18 cellular contexts compared by ENCODE assay signal in the genomic region with DNA sequence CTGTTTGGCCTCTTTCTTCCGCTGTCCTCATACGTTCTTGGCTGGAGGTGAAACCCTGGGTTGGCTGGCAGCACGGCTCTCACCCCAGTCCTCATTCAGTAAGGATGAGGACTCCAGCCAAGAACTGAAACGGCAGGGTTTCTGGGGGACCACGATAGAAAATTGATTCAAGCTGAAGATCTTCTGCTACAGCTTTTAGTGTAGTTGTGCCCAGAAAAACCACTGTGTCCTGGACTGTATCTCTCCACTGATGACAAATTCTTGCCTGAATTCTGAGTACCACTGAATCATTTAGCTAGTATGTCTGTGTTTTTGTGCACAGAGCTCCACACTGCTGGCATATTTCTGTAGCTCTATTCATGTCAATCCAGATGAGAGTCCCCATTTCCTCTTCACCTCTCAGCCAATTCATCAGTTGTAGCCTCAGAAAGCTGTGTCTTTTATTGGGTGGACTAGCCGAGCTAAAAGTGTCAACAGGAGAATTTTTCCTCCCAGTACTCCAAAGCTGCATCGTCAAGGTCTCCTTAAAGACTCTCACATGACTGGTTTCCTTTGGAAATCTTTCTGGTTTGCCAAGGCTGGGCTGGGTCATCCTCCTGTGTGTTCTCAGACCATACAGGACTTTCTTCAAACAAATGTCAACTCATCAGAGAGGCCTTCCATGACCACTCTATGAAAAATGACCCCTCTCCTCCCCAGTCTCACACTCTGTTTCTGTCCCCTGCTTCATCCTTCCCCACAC.
DNase-seq lines count a peak whose midpoint lies in the region; ATAC-seq, FAIRE-seq and TF ChIP-seq lines count a peak whose summit lies in the region.
"Had no signal": no experiment of that assay in that cellular context is flagged by ENCODE, and none has a peak within 500 bp of the region (broad histone marks: within the 10 kb centered on the region; RNA-seq: fewer than 3 reads in every experiment).

No MANE protein-coding gene starts in this region.

- H3K9me3 ChIP-seq in H1 (ENCODE audit: insufficient read depth in 2 of 2, low read depth in 1 of 2, low read length in 1 of 2): no peaks in the 10 kb centered on the region
- peaks cover 3% of the 10 kb centered on the region for H3K9me3 ChIP-seq in mesenchymal stem cell (ENCODE audit: control insufficient read depth, low read length)
- no peaks in the 10 kb centered on the region for H3K9me3 ChIP-seq in PC-3 (ENCODE audit: low read length)

- H3K79me2 ChIP-seq in H1 (ENCODE audit: control insufficient read depth in 1 of 2, insufficient read depth in 2 of 2, low read length in 2 of 2): no peaks in the 10 kb centered on the region
- no peaks in the 10 kb centered on the region for H3K79me2 ChIP-seq in PC-3 (ENCODE audit: low read length)

- H2BK120ac ChIP-seq in H1 (replicated peaks; ENCODE audit: low read depth, low read length): no peak overlapping the region
- H2BK120ac ChIP-seq in mesenchymal stem cell (ENCODE audit: low read depth, low read length): no peak overlapping the region

- no peaks in the 10 kb centered on the region for H3F3A ChIP-seq in PC-3 (ENCODE audit: low read length, unreplicated experiment)

- peak; percentile 76 for DNase-seq in AG08395 (ENCODE audit: low spot score)
- no peak for DNase-seq in H1 (ENCODE audit: low read depth in 1 of 2, low spot score in 2 of 2)
- peak; percentile 37 for DNase-seq in mesenchymal stem cell
- DNase-seq in PC-3: no peak
- no peak for DNase-seq in NCI-H1417 treated with DMSO at 0.1 percent for 48 hours (lab: John Stamatoyannopoulos, UW)
- DNase-seq in posterior cingulate gyrus: no peak
- no peak for DNase-seq in GM19238 (ENCODE audit: insufficient read length, low spot score)
- DNase-seq: activated naive CD8-positive, alpha-beta T cell treated with anti-CD3 and anti-CD28 coated beads for 36 hours; activated T-cell treated with anti-CD3 and anti-CD28 coated beads, Interleukin-2, amount 50 U/mL, for 24 hours; CD4-positive, CD25-positive, alpha-beta regulatory T cell; DMS79; NCI-H1436; NCI-H2171 treated with DMSO at 0.1 percent for 48 hours; RPMI8226; stimulated activated naive CD8-positive, alpha-beta T cell treated with anti-CD3 and anti-CD28 coated beads, Interleukin-15, Interleukin-2, amounts not matched to agents 100 U/mL and 50 U/mL, for 24 hours had no signal

- H4K8ac ChIP-seq in H1 (ENCODE audit: extremely low read depth, insufficient read depth, low read length) (no peak overlapping the region), mesenchymal stem cell (ENCODE audit: low read length) (peak overlapping the region; percentile 12)

- CTCF ChIA-PET in H1 (lab: Charles Lee; ENCODE audit: partially characterized antibody) (interaction anchor here (0.6 to 2.5 kb wide), 13 partner anchors 10 to 473 kb away, joined by 3 to 18 read pairs (median 4); no protein-coding TSS in a partner anchor), PC-3 (lab: Charles Lee) (interaction anchor here (0.7 kb wide), 1 partner anchor 255 kb away, joined by 4 read pairs; no protein-coding TSS in a partner anchor)

- H3K23ac ChIP-seq in H1 (ENCODE audit: insufficient read length): no peak overlapping the region
- H3K23ac ChIP-seq in mesenchymal stem cell (ENCODE audit: low read length in 2 of 2): no peak overlapping the region

- BruUV-seq in PC-3 (replicated peaks; lab: Mats Ljungman, UMichigan): no TSS peak

- H3K79me1 ChIP-seq in H1 (ENCODE audit: low read depth, low read length) (no peaks in the 10 kb centered on the region), mesenchymal stem cell (replicated peaks; ENCODE audit: low read length, poor library complexity, severe bottlenecking) (no peaks in the 10 kb centered on the region)

- H2AFZ ChIP-seq in H1 (ENCODE audit: low read length) (no peak overlapping the region), mesenchymal stem cell (ENCODE audit: low read depth, low read length) (no peak overlapping the region), PC-3 (ENCODE audit: low read length) (no peak overlapping the region)

- FAIRE-seq in H1 (lab: Jason Lieb, UNC): no peak
- FAIRE-seq: A204.1, urothelium cell line had no signal

- no peak overlapping the region for H3K4ac ChIP-seq in H1 (replicated peaks; ENCODE audit: insufficient read length, low read depth, low read length)
- H3K4ac ChIP-seq in mesenchymal stem cell (ENCODE audit: low read depth in 1 of 2, low read length in 2 of 2): peak overlapping the region in 1 of 2 experiments; percentile 26

- peak; percentile 80 for ATAC-seq in SK-N-SH treated with all-trans-retinoic acid at 6 μM for 48 hours
- ATAC-seq in PC-3: no peak
- ATAC-seq: stimulated activated naive CD8-positive, alpha-beta T cell treated with anti-CD3 and anti-CD28 coated beads, Interleukin-15, Interleukin-2, amounts not matched to agents 100 U/mL and 50 U/mL, for 24 hours had no signal

- H3K4me3 ChIP-seq in H1 (ENCODE audit: extremely low read depth in 1 of 4, insufficient read depth in 2 of 4, low read depth in 3 of 4, low read length in 4 of 4) (no peak overlapping the region), mesenchymal stem cell (ENCODE audit: insufficient read depth in 1 of 2, low read depth in 1 of 2, low read length in 2 of 2) (peak overlapping the region in 1 of 2 experiments; percentile 16), PC-3 (ENCODE audit: low read length) (no peak overlapping the region)

- no peak overlapping the region for H3K56ac ChIP-seq in H1 (replicated peaks; ENCODE audit: insufficient read length, low read depth, low read length)

- TF ChIP-seq CTCF in H1 (IDR thresholded peaks at IDR 0.05; ENCODE audit: control extremely low read depth in 1 of 3, insufficient read depth in 1 of 3, low read depth in 1 of 3, low read length in 3 of 3) (no peak), PC-3 (conservative IDR thresholded peaks at IDR 0.05; ENCODE audit: low read depth, low read length) (no peak)

- no peak overlapping the region; the same call in 1 of the 2 replicates for H3K18ac ChIP-seq in H1 (ENCODE audit: extremely low read depth, low read length)
- H3K18ac ChIP-seq in mesenchymal stem cell (ENCODE audit: low read depth in 1 of 2, low read length in 2 of 2): peak overlapping the region; percentile 30 to 70

- TF ChIP-seq RAD21 in H1 (IDR thresholded peaks at IDR 0.05 in 1 of 2, conservative IDR thresholded peaks at IDR 0.05 in 1 of 2; ENCODE audit: low read depth in 2 of 2, low read length in 2 of 2): no peak

- H3K14ac ChIP-seq in H1 (ENCODE audit: insufficient read length): no peak overlapping the region
- peak overlapping the region in 1 of 2 experiments; percentile 29 for H3K14ac ChIP-seq in mesenchymal stem cell (ENCODE audit: low read length in 2 of 2)

- no peak overlapping the region for H4K91ac ChIP-seq in H1 (replicated peaks; ENCODE audit: insufficient read length, low read length)
- no peak overlapping the region for H4K91ac ChIP-seq in mesenchymal stem cell (ENCODE audit: low read length)

- H4K20me1 ChIP-seq in H1 (replicated peaks in 1 of 2; ENCODE audit: control insufficient read depth in 1 of 2, insufficient read depth in 2 of 2, low read length in 2 of 2) (no peaks in the 10 kb centered on the region), PC-3 (ENCODE audit: low read length) (no peaks in the 10 kb centered on the region)

- POLR2A ChIA-PET in H1 (lab: Charles Lee; ENCODE audit: partially characterized antibody): interaction anchor here (0.8 to 1.3 kb wide), 2 partner anchors 11 to 21 kb away, joined by 4 to 7 read pairs; no protein-coding TSS in a partner anchor
- POLR2A ChIA-PET in PC-3 (lab: Charles Lee; ENCODE audit: unreplicated experiment): interaction anchor here (0.7 kb wide), 1 partner anchor 267 kb away, joined by 6 read pairs; no protein-coding TSS in a partner anchor

- H3K27ac ChIP-seq in H1 (ENCODE audit: low read depth, low read length) (no peak overlapping the region), mesenchymal stem cell (ENCODE audit: low read length, poor library complexity, severe bottlenecking) (no peak overlapping the region), PC-3 (ENCODE audit: low read length) (no peak overlapping the region)

- intact Hi-C loops in PC-3 (cut with micrococcal nuclease) (no loop called here), posterior cingulate gyrus (cut with DNase I) (no loop called here)

- TF ChIP-seq POLR2A in H1 (IDR thresholded peaks at IDR 0.05; ENCODE audit: control extremely low read depth in 1 of 2, low read depth in 2 of 2, low read length in 2 of 2): no peak

- H2BK15ac ChIP-seq in H1 (ENCODE audit: low read length) (peak overlapping the region; percentile 24; the same call in 1 of the 2 replicates), mesenchymal stem cell (ENCODE audit: low read depth, poor library complexity, severe bottlenecking) (no peak overlapping the region)

- WGBS in H1 (ENCODE audit: extremely low coverage in 1 of 2, insufficient coverage in 1 of 2, insufficient read length in 1 of 2, insufficient replicate concordance in 2 of 2, low coverage in 1 of 2, low lambda C conversion rate in 2 of 2, missing lambda C conversion rate in 1 of 2), 2 experiments: 87% methylated on average over 7 of the region's 7 CpGs; no CpG with 5 or more reads in 1 of the 2 experiments
- WGBS in mesenchymal stem cell: 76% methylated on average over 7 of the region's 7 CpGs

- H2BK5ac ChIP-seq in H1 (ENCODE audit: low read depth, low read length) (no peak overlapping the region), mesenchymal stem cell (ENCODE audit: low read depth, low read length, poor library complexity, severe bottlenecking) (no peak overlapping the region)

- H3K36me3 ChIP-seq in H1 (ENCODE audit: control insufficient read depth in 2 of 4, insufficient read depth in 4 of 4, low read length in 3 of 4) (peaks cover 0 to 12% (median under 1%) of the 10 kb centered on the region in 4 experiments; a peak in 2 of 8 replicates), mesenchymal stem cell (ENCODE audit: control insufficient read depth in 1 of 2, insufficient read depth in 2 of 2, low read depth in 1 of 2, low read length in 2 of 2) (peaks cover 0 to 9% of the 10 kb centered on the region in 2 experiments), PC-3 (ENCODE audit: low read depth, low read length) (peaks cover 10% of the 10 kb centered on the region)

- H2BK20ac ChIP-seq in H1 (ENCODE audit: low read length): peak overlapping the region; percentile 87

- H3K27me3 ChIP-seq in H1 (replicated peaks in 1 of 4; ENCODE audit: control insufficient read depth in 3 of 4, extremely low read depth in 1 of 4, insufficient read depth in 3 of 4, low read length in 3 of 4) (no peaks in the 10 kb centered on the region), mesenchymal stem cell (ENCODE audit: control insufficient read depth in 1 of 2, insufficient read depth in 1 of 2, low read length in 2 of 2) (no peaks in the 10 kb centered on the region), PC-3 (ENCODE audit: low read length) (no peaks in the 10 kb centered on the region)

- H3K4me1 ChIP-seq in H1 (replicated peaks in 1 of 4; ENCODE audit: control insufficient read depth in 3 of 4, insufficient read depth in 4 of 4, low read length in 3 of 4) (peaks cover 4 to 25% (median 21%) of the 10 kb centered on the region in 4 experiments; a peak in 5 of 7 replicates), mesenchymal stem cell (ENCODE audit: control insufficient read depth, insufficient read depth, low read depth, low read length) (peaks cover 4% of the 10 kb centered on the region), PC-3 (ENCODE audit: insufficient read depth, low read length) (no peaks in the 10 kb centered on the region)

- peak overlapping the region; percentile 80; the same call in 1 of the 2 replicates for H2AK5ac ChIP-seq in H1 (ENCODE audit: low read depth, low read length)
- no peak overlapping the region for H2AK5ac ChIP-seq in mesenchymal stem cell (ENCODE audit: low read length, severe bottlenecking)

- no peak for TF ChIP-seq EP300 in H1 (IDR thresholded peaks at IDR 0.05; ENCODE audit: borderline replicate concordance in 1 of 2, low read depth in 2 of 2, low read length in 2 of 2)

- H2BK12ac ChIP-seq in H1 (ENCODE audit: low read depth, low read length) (no peak overlapping the region), mesenchymal stem cell (ENCODE audit: low read length in 2 of 2) (no peak overlapping the region)

- H3K23me2 ChIP-seq in H1 (ENCODE audit: low read depth, low read length): no peaks in the 10 kb centered on the region

- H3K9ac ChIP-seq in H1 (replicated peaks in 1 of 4; ENCODE audit: extremely low read depth in 1 of 4, low read depth in 3 of 4, low read length in 3 of 4) (no peak overlapping the region), mesenchymal stem cell (ENCODE audit: low read length) (peak overlapping the region; percentile 63), PC-3 (ENCODE audit: low read length) (no peak overlapping the region)

- H3K9me2 ChIP-seq in PC-3 (replicated peaks; ENCODE audit: low read length): no peaks in the 10 kb centered on the region

- no peak overlapping the region for H4K5ac ChIP-seq in H1 (ENCODE audit: insufficient read length, low read depth, low read length)

- H3K4me2 ChIP-seq in H1 (ENCODE audit: insufficient read depth in 1 of 2, low read depth in 2 of 2, low read length in 2 of 2): no peak overlapping the region
- no peak overlapping the region for H3K4me2 ChIP-seq in mesenchymal stem cell (ENCODE audit: low read length, poor library complexity, severe bottlenecking)
- no peak overlapping the region for H3K4me2 ChIP-seq in PC-3 (ENCODE audit: low read length)

Comparison
In these comparisons a context has a peak if more than half of its experiments do, and no peak if none do; other contexts are left out.
1. DNase-seq: peak in AG08395 (single experiment) and mesenchymal stem cell (single experiment); none in H1 (0 of 2), PC-3 (single experiment), NCI-H1417 treated with DMSO at 0.1 percent for 48 hours (single experiment), posterior cingulate gyrus (0 of 10) and GM19238 (single experiment).